Comparison of ENCODE assay signal across 1 cellular context in genomic region chr19:55599468-55600335, GRCh38.
TF ChIP-seq lines count a peak whose summit lies in the region.

A gene with protein sequence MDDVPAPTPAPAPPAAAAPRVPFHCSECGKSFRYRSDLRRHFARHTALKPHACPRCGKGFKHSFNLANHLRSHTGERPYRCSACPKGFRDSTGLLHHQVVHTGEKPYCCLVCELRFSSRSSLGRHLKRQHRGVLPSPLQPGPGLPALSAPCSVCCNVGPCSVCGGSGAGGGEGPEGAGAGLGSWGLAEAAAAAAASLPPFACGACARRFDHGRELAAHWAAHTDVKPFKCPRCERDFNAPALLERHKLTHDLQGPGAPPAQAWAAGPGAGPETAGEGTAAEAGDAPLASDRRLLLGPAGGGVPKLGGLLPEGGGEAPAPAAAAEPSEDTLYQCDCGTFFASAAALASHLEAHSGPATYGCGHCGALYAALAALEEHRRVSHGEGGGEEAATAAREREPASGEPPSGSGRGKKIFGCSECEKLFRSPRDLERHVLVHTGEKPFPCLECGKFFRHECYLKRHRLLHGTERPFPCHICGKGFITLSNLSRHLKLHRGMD (minus strand): TSS chr19:55599517. CDS start chr19:55597865, 1,652 bp downstream.
TSS of gene ZNF524 (plus strand) at chr19:55600288. CDS start at chr19:55602113, 1,825 bp downstream.

TF ChIP-seq in HEK293, 187 proteins besides CTCF, POLR2A, EP300 and RAD21 (continued from another document):
- TF ChIP-seq, protein P1, sequence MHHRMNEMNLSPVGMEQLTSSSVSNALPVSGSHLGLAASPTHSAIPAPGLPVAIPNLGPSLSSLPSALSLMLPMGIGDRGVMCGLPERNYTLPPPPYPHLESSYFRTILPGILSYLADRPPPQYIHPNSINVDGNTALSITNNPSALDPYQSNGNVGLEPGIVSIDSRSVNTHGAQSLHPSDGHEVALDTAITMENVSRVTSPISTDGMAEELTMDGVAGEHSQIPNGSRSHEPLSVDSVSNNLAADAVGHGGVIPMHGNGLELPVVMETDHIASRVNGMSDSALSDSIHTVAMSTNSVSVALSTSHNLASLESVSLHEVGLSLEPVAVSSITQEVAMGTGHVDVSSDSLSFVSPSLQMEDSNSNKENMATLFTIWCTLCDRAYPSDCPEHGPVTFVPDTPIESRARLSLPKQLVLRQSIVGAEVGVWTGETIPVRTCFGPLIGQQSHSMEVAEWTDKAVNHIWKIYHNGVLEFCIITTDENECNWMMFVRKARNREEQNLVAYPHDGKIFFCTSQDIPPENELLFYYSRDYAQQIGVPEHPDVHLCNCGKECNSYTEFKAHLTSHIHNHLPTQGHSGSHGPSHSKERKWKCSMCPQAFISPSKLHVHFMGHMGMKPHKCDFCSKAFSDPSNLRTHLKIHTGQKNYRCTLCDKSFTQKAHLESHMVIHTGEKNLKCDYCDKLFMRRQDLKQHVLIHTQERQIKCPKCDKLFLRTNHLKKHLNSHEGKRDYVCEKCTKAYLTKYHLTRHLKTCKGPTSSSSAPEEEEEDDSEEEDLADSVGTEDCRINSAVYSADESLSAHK (tag by site-specific recombination; IDR thresholded peaks at IDR 0.05), result peak; percentile 78
- no peak for TF ChIP-seq ZNF274 (IDR thresholded peaks at IDR 0.05; ENCODE audit: low read length)
- no peak for TF ChIP-seq ZNF274 (tag by site-specific recombination; IDR thresholded peaks at IDR 0.05; ENCODE audit: borderline replicate concordance)
- 0 out of 2 replicates have a peak, but pooled peaks have one; percentile 37 for TF ChIP-seq ZNF223 (tag by site-specific recombination; IDR thresholded peaks at IDR 0.05)
- TF ChIP-seq ZBTB21 (tag by site-specific recombination; IDR thresholded peaks at IDR 0.05), result peak; percentile 79
- peak; percentile 95 for TF ChIP-seq PRDM1 (tag by site-specific recombination; IDR thresholded peaks at IDR 0.05)
- no peak for TF ChIP-seq BCL6B (tag by site-specific recombination; IDR thresholded peaks at IDR 0.05)
- peak; percentile 80 for TF ChIP-seq ZNF324 (tag by site-specific recombination; IDR thresholded peaks at IDR 0.05)
- TF ChIP-seq ZBTB49 (tag by site-specific recombination; IDR thresholded peaks at IDR 0.05; ENCODE audit: low read depth), result no peak
- peak; percentile 87 for TF ChIP-seq ZNF610 (tag by site-specific recombination; IDR thresholded peaks at IDR 0.05; ENCODE audit: borderline replicate concordance)
